Comparison of ENCODE assay signal across 19 cellular contexts in the genomic region with DNA sequence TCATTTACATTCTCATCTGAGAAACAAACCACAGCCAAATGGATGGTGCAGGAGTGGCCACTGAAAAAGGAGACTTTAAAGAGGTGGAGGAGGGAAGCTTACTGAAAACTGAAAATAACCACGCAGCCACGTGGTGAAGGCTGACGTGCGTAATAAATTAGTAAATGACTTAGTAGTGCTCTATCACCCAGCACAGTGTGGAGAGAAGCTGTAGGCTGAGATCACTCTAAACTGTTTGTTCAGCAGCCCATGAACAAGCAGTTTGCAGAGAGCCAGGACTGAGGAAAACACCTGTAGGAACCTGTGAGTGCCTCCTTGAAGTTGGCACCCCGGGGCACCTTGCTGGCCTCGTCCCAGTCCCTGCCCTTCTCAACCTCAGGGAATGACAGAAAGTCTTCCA.
"Had no signal": no experiment of that assay in that cellular context is flagged by ENCODE, and none has a peak within 500 bp of the region (broad histone marks: within the 10 kb centered on the region; RNA-seq: fewer than 3 reads in every experiment).

No MANE protein-coding gene starts in this region.

- H3K27me3 Mint-ChIP-seq: dendritic cell treated with granulocyte-macrophage colony-stimulating factor and Interleukin-4, amounts not matched to agents 40 ng/mL and 50 ng/mL, for 4 days had no signal

- FAIRE-seq: astrocyte, bronchial epithelial cell, kidney had no signal

- ATAC-seq: foreskin keratinocyte, natural killer cell had no signal

- H3K27me3 ChIP-seq: foreskin keratinocyte had no signal

- DNase-seq: activated CD4-positive, alpha-beta T cell treated with anti-CD3 and anti-CD28 coated beads for 1 hour; activated CD4-positive, alpha-beta T cell treated with anti-CD3 and anti-CD28 coated beads, Interleukin-2, amount 50 U/mL, for 48 hours; activated naive CD4-positive, alpha-beta T cell treated with anti-CD3 and anti-CD28 coated beads, Interleukin-2, amount 50 U/mL, for 16 hours; effector memory CD4-positive, alpha-beta T cell; foreskin keratinocyte; glutamatergic neuron; hypothalamus; kidney; mesendoderm; natural killer cell; posterior cingulate gyrus; stimulated activated CD4-positive, alpha-beta T cell treated with anti-CD3 and anti-CD28 coated beads, Interleukin-4, amount 100 ng/mL, for 1 hour; stimulated activated naive CD4-positive, alpha-beta T cell; trophoblast cell had no signal

- H3K4me3 Mint-ChIP-seq: dendritic cell treated with granulocyte-macrophage colony-stimulating factor and Interleukin-4, amounts not matched to agents 40 ng/mL and 50 ng/mL, for 4 days; natural killer cell had no signal

- H3K9me3 Mint-ChIP-seq: activated T-helper 2 cell treated with anti-CD3 and anti-CD28 coated beads, Interferon-gamma antibody, Interleukin-2, Interleukin-4, amounts not matched to agents 10 μg/mL and 5 μg/mL and 100 μg/mL, durations not matched to agents 14 hours and 24 hours and 36 hours had no signal

- H3K4me1 ChIP-seq: foreskin keratinocyte had no signal

- H3K36me3 Mint-ChIP-seq: natural killer cell had no signal

- H3K4me1 Mint-ChIP-seq: natural killer cell had no signal

- H3K27ac Mint-ChIP-seq: activated T-helper 2 cell treated with anti-CD3 and anti-CD28 coated beads, Interferon-gamma antibody, Interleukin-2, Interleukin-4, amounts not matched to agents 10 μg/mL and 5 μg/mL and 100 μg/mL, durations not matched to agents 14 hours and 24 hours and 36 hours; dendritic cell treated with granulocyte-macrophage colony-stimulating factor and Interleukin-4, amounts not matched to agents 40 ng/mL and 50 ng/mL, for 4 days; natural killer cell had no signal

- H3K27ac ChIP-seq: foreskin keratinocyte, VCaP had no signal
